In genomic region chr10:111222961-111223360, GRCh38 we compare ENCODE assay signal across 20 cellular contexts.
"Had no signal": no experiment of that assay in that cellular context is flagged by ENCODE, and none has a peak within 500 bp of the region (broad histone marks: within the 10 kb centered on the region; RNA-seq: fewer than 3 reads in every experiment).

No MANE protein-coding gene starts in this region.

- H3K36me3 ChIP-seq: SJSA1 had no signal

- ATAC-seq: K562 had no signal

- H3K27ac ChIP-seq: HL-60, KMS-11, SJSA1, SK-N-MC had no signal

- H3K4me3 ChIP-seq: K562, SJSA1, SK-N-MC had no signal

- DNase-seq: NCI-H1092, NCI-H1105 treated with DMSO at 0.1 percent for 48 hours, NCI-H1417 treated with DMSO at 0.1 percent for 48 hours, NCI-H146, NCI-H1694 treated with DMSO at 0.1 percent for 48 hours, NCI-H1930, NCI-H2081, NCI-H2107, NCI-H2227 treated with DMSO at 0.1 percent for 48 hours, NCI-H510A treated with DMSO at 0.1 percent for 48 hours, NCI-H526, NCI-H82, Right ventricle myocardium superior, RPMI8226, SIG-M5 had no signal

- H3K9me3 ChIP-seq: SJSA1 had no signal

- H3K4me1 ChIP-seq: SJSA1 had no signal
